Comparison of ENCODE assay signal across 14 cellular contexts in the genomic region with DNA sequence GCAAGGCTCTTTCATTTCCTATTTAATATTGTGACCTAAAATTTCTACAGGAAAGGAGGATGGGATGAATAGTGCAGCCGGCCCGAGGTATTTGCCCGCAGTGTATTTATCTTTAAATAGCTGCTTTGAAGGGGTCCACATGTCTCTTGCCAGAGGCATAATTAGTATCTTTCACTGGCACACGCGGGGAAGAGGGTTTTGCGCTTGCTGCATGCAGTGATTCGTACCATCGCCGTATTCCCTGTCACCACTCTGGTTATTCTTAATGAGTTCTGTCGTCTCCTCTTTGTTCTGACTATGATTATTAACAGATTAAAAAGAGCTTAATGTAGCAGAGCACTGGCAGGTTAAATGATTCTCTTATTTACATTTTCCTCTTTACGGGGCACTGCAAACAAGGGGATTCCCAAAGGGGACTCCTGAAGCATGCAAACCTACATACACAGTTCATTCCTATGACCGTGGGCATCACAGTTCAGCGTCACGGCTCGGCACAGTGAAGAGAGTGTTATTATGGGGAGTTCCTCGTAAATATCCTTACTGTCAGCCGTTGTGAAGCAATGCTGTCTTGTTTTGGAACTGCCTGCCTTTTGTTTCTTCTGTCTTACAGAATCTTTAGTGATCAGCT.
DNase-seq lines count a peak whose midpoint lies in the region; ATAC-seq and TF ChIP-seq lines count a peak whose summit lies in the region.
"Had no signal": no experiment of that assay in that cellular context is flagged by ENCODE, and none has a peak within 500 bp of the region (broad histone marks: within the 10 kb centered on the region; RNA-seq: fewer than 3 reads in every experiment).

No MANE protein-coding gene starts in this region.

- no peak overlapping the region for H3K4me2 ChIP-seq in SK-N-SH

- peaks cover 17% of the 10 kb centered on the region; the same call in 1 of the 2 replicates for H4K20me1 ChIP-seq in SK-N-SH (ENCODE audit: insufficient read depth)

- no peaks in the 10 kb centered on the region for H3K36me3 ChIP-seq in colonic mucosa
- no peaks in the 10 kb centered on the region for H3K36me3 ChIP-seq in SK-N-SH (replicated peaks in 1 of 2; ENCODE audit: control insufficient read depth in 1 of 2, insufficient read depth in 2 of 2, low read length in 1 of 2)

- H3K4me1 ChIP-seq in colonic mucosa (no peaks in the 10 kb centered on the region), SK-N-SH (ENCODE audit: control insufficient read depth in 1 of 2, insufficient read depth in 2 of 2, low read depth in 1 of 2, low read length in 1 of 2) (peaks cover 5 to 23% of the 10 kb centered on the region in 2 experiments; a peak in 3 of 4 replicates)

- H3K4me3 ChIP-seq in GM08714 (ENCODE audit: low read length) = peak overlapping the region; percentile 36
- no peak overlapping the region for H3K4me3 ChIP-seq in colonic mucosa
- no peak overlapping the region for H3K4me3 ChIP-seq in SK-N-SH (ENCODE audit: low read depth in 2 of 2, low read length in 1 of 2)

- intact Hi-C loops in colonic mucosa (cut with DNase I) = no loop called here

- POLR2A ChIA-PET in SK-N-SH (lab: Yijun Ruan, JAX) = no interaction called here

- CTCF ChIA-PET in SK-N-SH (lab: Yijun Ruan, JAX) = interaction anchor here (0.8 to 2.9 kb wide), 6 partner anchors 10 to 1328 kb away, joined by 3 to 17 read pairs (median 3); no protein-coding TSS in a partner anchor

- TF ChIP-seq CTCF in GM20000 (IDR thresholded peaks at IDR 0.05; ENCODE audit: extremely low read depth, missing control alignments) (no peak), chondrocyte (IDR thresholded peaks at IDR 0.05) (no peak), colonic mucosa (IDR thresholded peaks at IDR 0.05) (no peak), SK-N-SH (IDR thresholded peaks at IDR 0.05) (no peak)

- 89% methylated on average over 17 of the region's 17 CpGs for WGBS in SK-N-SH (ENCODE audit: low lambda C conversion rate)

- ATAC-seq in HG03442 (IDR thresholded peaks at IDR 0.05; ENCODE audit: unreplicated experiment) (peak; percentile 78), GM21367 (IDR thresholded peaks at IDR 0.05; ENCODE audit: unreplicated experiment) (no peak)
- ATAC-seq: SK-N-SH treated with all-trans-retinoic acid at 6 μM for 48 hours had no signal

- H3K27ac Mint-ChIP-seq in chondrocyte (ENCODE audit: unreplicated experiment) = no peak overlapping the region
- H3K27ac Mint-ChIP-seq: activated CD4-positive, alpha-beta T cell treated with anti-CD3 and anti-CD28 coated beads, Interleukin-2, amount 10 ng/mL, durations not matched to agents 24 days and 14 days had no signal

- TF ChIP-seq RAD21 in SK-N-SH (IDR thresholded peaks at IDR 0.05; ENCODE audit: low read length) = no peak

- H3K4me1 Mint-ChIP-seq in chondrocyte (ENCODE audit: low read depth) = peaks cover 17% of the 10 kb centered on the region

- no peaks in the 10 kb centered on the region for H3K9me3 ChIP-seq in colonic mucosa
- no peaks in the 10 kb centered on the region for H3K9me3 ChIP-seq in SK-N-SH

- no peak overlapping the region for H3K9ac ChIP-seq in colonic mucosa (ENCODE audit: low read depth in 2 of 2, low read length in 2 of 2)
- no peak overlapping the region for H3K9ac ChIP-seq in SK-N-SH

- H2AFZ ChIP-seq in SK-N-SH (ENCODE audit: low read depth) = no peak overlapping the region

- DNase-seq in GM20000 (ENCODE audit: low spot score) = peak; percentile 32
- DNase-seq in chondrocyte (ENCODE audit: low spot score) = no peak
- DNase-seq in GM19240 (ENCODE audit: insufficient read length, low spot score) = no peak
- DNase-seq in colonic mucosa = no peak
- DNase-seq in SK-N-SH = no peak
- DNase-seq: activated CD4-positive, alpha-beta T cell treated with anti-CD3 and anti-CD28 coated beads, Interleukin-2, amount 10 ng/mL, durations not matched to agents 24 days and 14 days; CD4-positive, CD25-positive, alpha-beta regulatory T cell; central memory CD4-positive, alpha-beta T cell; naive thymus-derived CD8-positive, alpha-beta T cell; NCI-H524 treated with DMSO at 0.1 percent for 48 hours had no signal

- H3K4me3 Mint-ChIP-seq in chondrocyte (ENCODE audit: unreplicated experiment) = peak overlapping the region; percentile 14
- H3K4me3 Mint-ChIP-seq: activated CD4-positive, alpha-beta T cell treated with anti-CD3 and anti-CD28 coated beads, Interleukin-2, amount 10 ng/mL, durations not matched to agents 24 days and 14 days; CD4-positive, CD25-positive, alpha-beta regulatory T cell had no signal

- H3K9me2 ChIP-seq in SK-N-SH = no peaks in the 10 kb centered on the region

- no peaks in the 10 kb centered on the region for H3K27me3 Mint-ChIP-seq in chondrocyte (ENCODE audit: low read depth)
- H3K27me3 Mint-ChIP-seq: activated CD4-positive, alpha-beta T cell treated with anti-CD3 and anti-CD28 coated beads, Interleukin-2, amount 10 ng/mL, durations not matched to agents 24 days and 14 days; CD4-positive, CD25-positive, alpha-beta regulatory T cell; naive thymus-derived CD8-positive, alpha-beta T cell had no signal

- H3F3A ChIP-seq in SK-N-SH (replicated peaks; ENCODE audit: insufficient read depth) = no peaks in the 10 kb centered on the region

- TF ChIP-seq EP300 in SK-N-SH (IDR thresholded peaks at IDR 0.05; ENCODE audit: borderline replicate concordance in 1 of 2, low read depth in 1 of 2, low read length in 1 of 2) = peak in 1 of 2 experiments; percentile 27; a peak in 1 of 4 replicates

- peaks cover 6% of the 10 kb centered on the region for H3K36me3 Mint-ChIP-seq in chondrocyte (ENCODE audit: low read depth)

- H3K9me3 Mint-ChIP-seq in chondrocyte (ENCODE audit: low read depth) = no peaks in the 10 kb centered on the region
- H3K9me3 Mint-ChIP-seq: activated CD4-positive, alpha-beta T cell treated with anti-CD3 and anti-CD28 coated beads, Interleukin-2, amount 10 ng/mL, durations not matched to agents 24 days and 14 days; CD4-positive, CD25-positive, alpha-beta regulatory T cell; naive thymus-derived CD8-positive, alpha-beta T cell had no signal

- H3K27ac ChIP-seq in colonic mucosa = no peak overlapping the region
- no peak overlapping the region for H3K27ac ChIP-seq in SK-N-SH (ENCODE audit: low read depth in 2 of 2, low read length in 1 of 2)

- no peaks in the 10 kb centered on the region for H3K27me3 ChIP-seq in colonic mucosa
- H3K27me3 ChIP-seq in SK-N-SH (ENCODE audit: insufficient read depth) = no peaks in the 10 kb centered on the region

- H3K79me2 ChIP-seq in SK-N-SH (ENCODE audit: insufficient read depth) = no peaks in the 10 kb centered on the region

TF ChIP-seq in SK-N-SH, 30 proteins besides CTCF, POLR2A, EP300 and RAD21:
- TF ChIP-seq TAF1 (IDR thresholded peaks at IDR 0.05; ENCODE audit: borderline replicate concordance, low read depth, low read length) (no peak), SIN3A (IDR thresholded peaks at IDR 0.05; ENCODE audit: borderline replicate concordance, low read depth, low read length) (no peak), ELF1 (IDR thresholded peaks at IDR 0.05) (no peak), FOXM1 (IDR thresholded peaks at IDR 0.05; ENCODE audit: low read depth) (no peak), RXRA (IDR thresholded peaks at IDR 0.05; ENCODE audit: borderline replicate concordance, low read depth) (no peak), RFX5 (IDR thresholded peaks at IDR 0.05; ENCODE audit: low read length) (no peak), JUND (IDR thresholded peaks at IDR 0.05) (no peak), GABPA (IDR thresholded peaks at IDR 0.05; ENCODE audit: low read depth) (no peak), RCOR1 (IDR thresholded peaks at IDR 0.05; ENCODE audit: low read length) (no peak), MXI1 (IDR thresholded peaks at IDR 0.05; ENCODE audit: low read depth, low read length) (no peak), MEF2A (IDR thresholded peaks at IDR 0.05; ENCODE audit: borderline replicate concordance, low read depth) (no peak), YY1 (IDR thresholded peaks at IDR 0.05; ENCODE audit: low read depth) (no peak), TCF12 (IDR thresholded peaks at IDR 0.05) (no peak), EZH2phosphoT487 (IDR thresholded peaks at IDR 0.05; ENCODE audit: borderline replicate concordance, low read depth) (no peak)
- TF ChIP-seq, protein P1, sequence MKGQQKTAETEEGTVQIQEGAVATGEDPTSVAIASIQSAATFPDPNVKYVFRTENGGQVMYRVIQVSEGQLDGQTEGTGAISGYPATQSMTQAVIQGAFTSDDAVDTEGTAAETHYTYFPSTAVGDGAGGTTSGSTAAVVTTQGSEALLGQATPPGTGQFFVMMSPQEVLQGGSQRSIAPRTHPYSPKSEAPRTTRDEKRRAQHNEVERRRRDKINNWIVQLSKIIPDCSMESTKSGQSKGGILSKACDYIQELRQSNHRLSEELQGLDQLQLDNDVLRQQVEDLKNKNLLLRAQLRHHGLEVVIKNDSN (IDR thresholded peaks at IDR 0.05; ENCODE audit: borderline replicate concordance, low read depth) = no peak
- TF ChIP-seq, protein P2, sequence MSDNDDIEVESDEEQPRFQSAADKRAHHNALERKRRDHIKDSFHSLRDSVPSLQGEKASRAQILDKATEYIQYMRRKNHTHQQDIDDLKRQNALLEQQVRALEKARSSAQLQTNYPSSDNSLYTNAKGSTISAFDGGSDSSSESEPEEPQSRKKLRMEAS (IDR thresholded peaks at IDR 0.05; ENCODE audit: low read depth) = no peak
- TF ChIP-seq, protein P3, sequence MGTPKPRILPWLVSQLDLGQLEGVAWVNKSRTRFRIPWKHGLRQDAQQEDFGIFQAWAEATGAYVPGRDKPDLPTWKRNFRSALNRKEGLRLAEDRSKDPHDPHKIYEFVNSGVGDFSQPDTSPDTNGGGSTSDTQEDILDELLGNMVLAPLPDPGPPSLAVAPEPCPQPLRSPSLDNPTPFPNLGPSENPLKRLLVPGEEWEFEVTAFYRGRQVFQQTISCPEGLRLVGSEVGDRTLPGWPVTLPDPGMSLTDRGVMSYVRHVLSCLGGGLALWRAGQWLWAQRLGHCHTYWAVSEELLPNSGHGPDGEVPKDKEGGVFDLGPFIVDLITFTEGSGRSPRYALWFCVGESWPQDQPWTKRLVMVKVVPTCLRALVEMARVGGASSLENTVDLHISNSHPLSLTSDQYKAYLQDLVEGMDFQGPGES (IDR thresholded peaks at IDR 0.05; ENCODE audit: low read depth, low read length) = no peak
